In the genomic region with DNA sequence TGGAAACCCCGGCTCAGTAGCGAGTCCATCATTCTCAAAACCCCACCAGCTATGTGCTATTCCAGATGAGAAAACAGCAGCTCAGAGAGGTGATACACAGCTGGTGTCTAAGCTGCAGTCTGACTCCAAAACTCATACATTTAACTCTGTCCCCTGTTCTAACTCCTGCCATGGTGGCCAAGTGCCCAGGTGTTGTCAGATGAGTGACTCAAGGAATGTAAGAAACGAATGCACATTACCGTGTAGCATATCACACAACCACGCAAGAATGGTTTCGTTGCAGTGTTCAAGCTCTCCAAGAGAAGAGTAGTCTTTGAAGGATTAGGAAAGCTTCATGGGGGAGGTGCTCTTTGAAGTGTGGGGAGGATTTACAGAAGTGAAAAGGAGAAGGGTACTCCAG, we compare ENCODE assay signal across 38 cellular contexts. TPM values are rescaled to one million over a fixed set of nuclear protein-coding genes. Genes with fewer than 3 reads are reported as not detected.
"Had no signal": no experiment of that assay in that cellular context is flagged by ENCODE, and none has a peak within 500 bp of the region (broad histone marks: within the 10 kb centered on the region; RNA-seq: fewer than 3 reads in every experiment).

No MANE protein-coding gene starts in this region.

- H3K9me3 ChIP-seq: SJSA1, SK-N-SH had no signal

- H3K27me3 ChIP-seq: brain microvascular endothelial cell, SJSA1 had no signal

- H3K4me3 Mint-ChIP-seq: activated CD4-positive, alpha-beta memory T cell treated with anti-CD3 and anti-CD28 coated beads, Interleukin-2, amount 10 ng/mL, durations not matched to agents 7 days and 5 days; activated CD8-positive, alpha-beta memory T cell treated with anti-CD3 and anti-CD28 coated beads, Interleukin-2, amount 10 ng/mL, durations not matched to agents 7 days and 5 days; activated naive CD8-positive, alpha-beta T cell treated with anti-CD3 and anti-CD28 coated beads for 36 hours; activated T-helper 17 cell treated with anti-CD3 and anti-CD28 coated beads, Interleukin-2, amount 50 U/mL, for 72 hours had no signal

- H3K9me3 Mint-ChIP-seq: activated CD4-positive, alpha-beta memory T cell treated with anti-CD3 and anti-CD28 coated beads, Interleukin-2, amount 10 ng/mL, durations not matched to agents 7 days and 5 days; activated naive CD8-positive, alpha-beta T cell treated with anti-CD3 and anti-CD28 coated beads for 36 hours; activated T-helper 17 cell treated with anti-CD3 and anti-CD28 coated beads, Interleukin-2, amount 50 U/mL, for 72 hours had no signal

- H3K27ac ChIP-seq: brain microvascular endothelial cell, KMS-11, SJSA1, WERI-Rb-1 had no signal

- H3K27ac Mint-ChIP-seq: activated CD4-positive, alpha-beta memory T cell treated with anti-CD3 and anti-CD28 coated beads, Interleukin-2, amount 10 ng/mL, durations not matched to agents 7 days and 5 days; activated CD8-positive, alpha-beta memory T cell treated with anti-CD3 and anti-CD28 coated beads, Interleukin-2, amount 10 ng/mL, durations not matched to agents 7 days and 5 days; activated naive CD8-positive, alpha-beta T cell treated with anti-CD3 and anti-CD28 coated beads for 36 hours; activated T-helper 17 cell treated with anti-CD3 and anti-CD28 coated beads, Interleukin-2, amount 50 U/mL, for 72 hours had no signal

- H3K27me3 Mint-ChIP-seq: activated naive CD8-positive, alpha-beta T cell treated with anti-CD3 and anti-CD28 coated beads for 36 hours; activated T-helper 17 cell treated with anti-CD3 and anti-CD28 coated beads, Interleukin-2, amount 50 U/mL, for 72 hours had no signal

- H3K4me1 Mint-ChIP-seq: activated naive CD8-positive, alpha-beta T cell treated with anti-CD3 and anti-CD28 coated beads for 36 hours; activated T-helper 17 cell treated with anti-CD3 and anti-CD28 coated beads, Interleukin-2, amount 50 U/mL, for 72 hours had no signal

- ATAC-seq: activated CD8-positive, alpha-beta memory T cell treated with anti-CD3 and anti-CD28 coated beads, Interleukin-2, amount 10 ng/mL, durations not matched to agents 7 days and 5 days; activated T-helper 17 cell treated with anti-CD3 and anti-CD28 coated beads, Interleukin-2, amount 50 U/mL, for 72 hours had no signal

- DNase-seq: activated CD4-positive, alpha-beta memory T cell treated with anti-CD3 and anti-CD28 coated beads, Interleukin-2, amount 10 ng/mL, durations not matched to agents 7 days and 5 days; activated CD4-positive, alpha-beta T cell treated with anti-CD3 and anti-CD28 coated beads for 1 hour; activated CD4-positive, alpha-beta T cell treated with anti-CD3 and anti-CD28 coated beads for 48 hours; activated CD4-positive, CD25-positive, alpha-beta regulatory T cell; activated CD8-positive, alpha-beta memory T cell treated with anti-CD3 and anti-CD28 coated beads for 24 hours; activated CD8-positive, alpha-beta memory T cell treated with anti-CD3 and anti-CD28 coated beads, Interleukin-2, amount 10 ng/mL, durations not matched to agents 7 days and 5 days; activated CD8-positive, alpha-beta memory T cell treated with anti-CD3 and anti-CD28 coated beads, Interleukin-2, amount 50 U/mL, for 48 hours; activated effector memory CD4-positive, alpha-beta T cell treated with anti-CD3 and anti-CD28 coated beads, Interleukin-2, amount 50 U/mL, for 16 hours; activated naive CD4-positive, alpha-beta T cell; activated naive CD4-positive, alpha-beta T cell treated with anti-CD3 and anti-CD28 coated beads, Interleukin-2, amount 50 U/mL, for 16 hours; activated naive CD8-positive, alpha-beta T cell treated with anti-CD3 and anti-CD28 coated beads for 36 hours; activated T-cell treated with anti-CD3 and anti-CD28 coated beads, Interleukin-2, amount 50 U/mL, for 48 hours; amniotic stem cell; brain microvascular endothelial cell; central memory CD4-positive, alpha-beta T cell; MM.1S; NCI-H1048; NCI-H1436 treated with DMSO at 0.1 percent for 48 hours; NCI-H1694 treated with DMSO at 0.1 percent for 48 hours; NCI-H2029; NCI-H345; NCI-H510A; NCI-H526; NCI-H748 treated with DMSO at 0.1 percent for 48 hours; NK-92 treated with Interleukin-12 subunit alpha and Interleukin-12 subunit beta, amount 100 ng/mL, for 24 hours; OCI-M1; SHP77 treated with DMSO at 0.1 percent for 48 hours; SK-N-SH; SW 1271; T-helper 1 cell; T-helper 2 cell; T-helper 9 cell; WERI-Rb-1 had no signal

- H3K36me3 Mint-ChIP-seq: activated CD8-positive, alpha-beta memory T cell treated with anti-CD3 and anti-CD28 coated beads, Interleukin-2, amount 10 ng/mL, durations not matched to agents 7 days and 5 days; activated naive CD8-positive, alpha-beta T cell treated with anti-CD3 and anti-CD28 coated beads for 36 hours had no signal

RNA-seq across cellular contexts. Expression of a gene that starts 20.3 kb away (rescaled TPM):
- total RNA-seq: LHCN-M2, RPMI7951 had no signal
